14 cellular contexts compared by ENCODE assay signal in the genomic region with DNA sequence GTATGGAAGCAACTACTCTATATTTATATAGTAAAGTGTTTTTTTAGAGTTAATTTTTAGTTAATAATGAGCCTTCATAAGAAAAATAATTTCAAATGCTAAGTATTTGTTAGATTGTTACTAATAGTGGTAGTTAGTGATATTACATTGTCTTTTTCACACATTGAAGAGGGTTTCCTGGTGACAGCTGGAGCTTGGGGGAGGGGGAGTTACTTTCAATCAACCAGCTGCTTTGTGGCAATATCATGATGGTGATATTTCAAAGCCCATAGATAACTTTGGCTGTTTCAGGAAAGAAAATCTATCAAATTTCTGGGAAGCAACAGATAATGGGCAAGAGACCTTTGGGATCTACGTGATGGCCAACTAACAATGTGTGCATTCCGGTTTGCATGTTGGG. TPM values are rescaled to one million over a fixed set of nuclear protein-coding genes. Genes with fewer than 3 reads are reported as not detected.
A peak's percentile ranks its signal among the peaks of the same experiment; 100 is the strongest.
DNase-seq lines count a peak whose midpoint lies in the region; FAIRE-seq and TF ChIP-seq lines count a peak whose summit lies in the region.
"Had no signal": no experiment of that assay in that cellular context is flagged by ENCODE, and none has a peak within 500 bp of the region (broad histone marks: within the 10 kb centered on the region; RNA-seq: fewer than 3 reads in every experiment).

No MANE protein-coding gene starts in this region.

- peak overlapping the region; percentile 67 for H3K4me2 ChIP-seq in OCI-LY3 (ENCODE audit: low read length)

- H3K27me3 Mint-ChIP-seq in glutamatergic neuron (ENCODE audit: unreplicated experiment): no peaks in the 10 kb centered on the region
- no peaks in the 10 kb centered on the region for H3K27me3 Mint-ChIP-seq in chondrocyte (ENCODE audit: low read depth)
- H3K27me3 Mint-ChIP-seq: central memory CD8-positive, alpha-beta T cell had no signal

- no peaks in the 10 kb centered on the region for H3K36me3 Mint-ChIP-seq in glutamatergic neuron (ENCODE audit: unreplicated experiment)
- H3K36me3 Mint-ChIP-seq in chondrocyte (ENCODE audit: low read depth): peaks cover 3% of the 10 kb centered on the region

- peaks cover 41% of the 10 kb centered on the region for H3K4me1 ChIP-seq in OCI-LY3 (ENCODE audit: low read length)

- H3K4me1 Mint-ChIP-seq in glutamatergic neuron (ENCODE audit: low read depth, unreplicated experiment) (peaks cover 21% of the 10 kb centered on the region), chondrocyte (ENCODE audit: low read depth) (peaks cover 23% of the 10 kb centered on the region)

- no peak overlapping the region for H2AFZ ChIP-seq in OCI-LY3 (ENCODE audit: low read depth, low read length)
- H2AFZ ChIP-seq: GM23248 had no signal

- peaks cover 1% of the 10 kb centered on the region for H3K9me3 Mint-ChIP-seq in glutamatergic neuron (ENCODE audit: unreplicated experiment)
- peaks cover 11% of the 10 kb centered on the region for H3K9me3 Mint-ChIP-seq in chondrocyte (ENCODE audit: low read depth)
- H3K9me3 Mint-ChIP-seq: central memory CD8-positive, alpha-beta T cell had no signal

- TF ChIP-seq CTCF in OCI-LY3 (IDR thresholded peaks at IDR 0.05; ENCODE audit: low read depth, low read length): no peak
- TF ChIP-seq CTCF in glutamatergic neuron (IDR thresholded peaks at IDR 0.05; ENCODE audit: partially characterized antibody, unreplicated experiment): no peak
- TF ChIP-seq CTCF in chondrocyte (IDR thresholded peaks at IDR 0.05): no peak

- no peaks in the 10 kb centered on the region for H3K27me3 ChIP-seq in OCI-LY3 (ENCODE audit: low read depth, low read length)

- H4K20me1 ChIP-seq in OCI-LY3 (ENCODE audit: insufficient read depth, low read length): peaks cover 3% of the 10 kb centered on the region; the same call in 1 of the 2 replicates

- H3K27ac ChIP-seq in OCI-LY3 (ENCODE audit: low read length): no peak overlapping the region
- H3K27ac ChIP-seq: C4-2B, GM23248, SK-N-MC had no signal

- H3K4me3 ChIP-seq in OCI-LY3 (ENCODE audit: low read length): peak overlapping the region; percentile 71; the same call in 1 of the 2 replicates
- H3K4me3 ChIP-seq: GM23248, SK-N-MC had no signal

- H3K4me3 Mint-ChIP-seq in glutamatergic neuron (ENCODE audit: unreplicated experiment): peak overlapping the region; percentile 47
- no peak overlapping the region for H3K4me3 Mint-ChIP-seq in chondrocyte (ENCODE audit: unreplicated experiment)
- H3K4me3 Mint-ChIP-seq: central memory CD8-positive, alpha-beta T cell had no signal

- peaks cover 8% of the 10 kb centered on the region for H3K36me3 ChIP-seq in OCI-LY3 (replicated peaks; ENCODE audit: low read depth, low read length)

- DNase-seq in DMS 273 treated with DMSO at 0.1 percent for 48 hours (lab: John Stamatoyannopoulos, UW) (peak; percentile 16), GM18507 (ENCODE audit: extremely low spot score, insufficient read length, low read depth) (no peak), glutamatergic neuron (no peak), HK-2 (ENCODE audit: unreplicated experiment) (no peak), HPDE6-E6E7 (ENCODE audit: extremely low spot score) (no peak), SKM-1 (lab: John Stamatoyannopoulos, UW; ENCODE audit: unreplicated experiment) (no peak), chondrocyte (ENCODE audit: low spot score) (no peak)
- DNase-seq: GM23248, PC-3 had no signal

- H3K79me2 ChIP-seq in OCI-LY3 (ENCODE audit: low read length): peaks cover 23% of the 10 kb centered on the region

- FAIRE-seq in GM18507 (lab: Jason Lieb, UNC): peak; percentile 46

- no peak overlapping the region for H3K9ac ChIP-seq in OCI-LY3 (ENCODE audit: low read length)
- H3K9ac ChIP-seq: GM23248 had no signal

- H3K27ac Mint-ChIP-seq in glutamatergic neuron (ENCODE audit: unreplicated experiment): peak overlapping the region; percentile 85
- H3K27ac Mint-ChIP-seq in chondrocyte (ENCODE audit: unreplicated experiment): no peak overlapping the region
- H3K27ac Mint-ChIP-seq: nephron had no signal

- H3K9me3 ChIP-seq in OCI-LY3 (ENCODE audit: insufficient read depth, low read length): no peaks in the 10 kb centered on the region

RNA-seq across cellular contexts. Expression of gene RHBDD1, which starts 4.1 kb away (rescaled TPM):
- total RNA-seq in glutamatergic neuron (ENCODE audit: unreplicated experiment): 29.9 TPM
- 28.8 to 33.6 TPM (median 30.0 TPM) in 3 replicates for total RNA-seq in chondrocyte

RNA-seq across cellular contexts. Expression of gene IRS1, which starts 40.3 kb away (rescaled TPM):
- total RNA-seq in glutamatergic neuron (ENCODE audit: unreplicated experiment): 8.1 TPM
- 5.8 to 12.4 TPM (median 12.0 TPM) in 3 replicates for total RNA-seq in chondrocyte
